29 cellular contexts compared by ENCODE assay signal in genomic region chr13:21504379-21504778, GRCh38.
"Had no signal": no experiment of that assay in that cellular context is flagged by ENCODE, and none has a peak within 500 bp of the region (broad histone marks: within the 10 kb centered on the region; RNA-seq: fewer than 3 reads in every experiment).

No MANE protein-coding gene starts in this region.

- ATAC-seq: activated CD8-positive, alpha-beta T cell treated with anti-CD3 and anti-CD28 coated beads for 36 hours; activated naive CD4-positive, alpha-beta T cell treated with anti-CD3 and anti-CD28 coated beads, Interleukin-2, amount 50 U/mL, for 72 hours; activated T-cell treated with anti-CD3 and anti-CD28 coated beads, Interleukin-2, amount 50 U/mL, for 4 hours; activated T-cell treated with anti-CD3 and anti-CD28 coated beads, Interleukin-2, amount 50 U/mL, for 72 hours; activated T-helper 17 cell treated with anti-CD3 and anti-CD28 coated beads, Interleukin-2, amount 50 U/mL, for 72 hours; body of pancreas had no signal

- DNase-seq: activated B cell treated with CpG ODN at 0.5 μM for 24 hours; activated CD4-positive, alpha-beta memory T cell treated with anti-CD3 and anti-CD28 coated beads for 36 hours; activated CD4-positive, alpha-beta T cell treated with anti-CD3 and anti-CD28 coated beads for 4 hours; activated CD4-positive, alpha-beta T cell treated with anti-CD3 and anti-CD28 coated beads, Interleukin-2, amount 10 ng/mL, durations not matched to agents 24 days and 14 days; activated CD4-positive, alpha-beta T cell treated with anti-CD3 and anti-CD28 coated beads, Interleukin-2, amount 50 U/mL, for 1 hour; activated CD4-positive, alpha-beta T cell treated with anti-CD3 and anti-CD28 coated beads, Interleukin-2, amount 50 U/mL, for 4 hours; activated CD4-positive, CD25-positive, alpha-beta regulatory T cell treated with anti-CD3 and anti-CD28 coated beads, Interleukin-2, amount 50 U/mL, for 72 hours; activated CD8-positive, alpha-beta memory T cell treated with anti-CD3 and anti-CD28 coated beads, Interleukin-2, amount 50 U/mL, for 4 hours; activated CD8-positive, alpha-beta T cell treated with anti-CD3 and anti-CD28 coated beads for 36 hours; activated effector memory CD4-positive, alpha-beta T cell treated with anti-CD3 and anti-CD28 coated beads, Interleukin-2, amount 50 U/mL, for 16 hours; activated gamma-delta T cell treated with Interleukin-2 at 50 U/mL for 16 hours; activated naive CD4-positive, alpha-beta T cell; activated naive CD4-positive, alpha-beta T cell treated with anti-CD3 and anti-CD28 coated beads for 36 hours; activated naive CD4-positive, alpha-beta T cell treated with anti-CD3 and anti-CD28 coated beads, Interleukin-2, amount 50 U/mL, for 16 hours; activated naive CD8-positive, alpha-beta T cell treated with anti-CD3 and anti-CD28 coated beads for 36 hours; activated T-cell treated with anti-CD3 and anti-CD28 coated beads for 4 hours; activated T-cell treated with anti-CD3 and anti-CD28 coated beads, Interleukin-2, amount 50 U/mL, for 1 hour; activated T-cell treated with anti-CD3 and anti-CD28 coated beads, Interleukin-2, amount 50 U/mL, for 4 hours; activated T-cell treated with anti-CD3 and anti-CD28 coated beads, Interleukin-2, amount 50 U/mL, for 72 hours; adrenal gland; amniotic stem cell; aorta; body of pancreas; brain microvascular endothelial cell; central memory CD4-positive, alpha-beta T cell; T-helper 2 cell; T-helper 9 cell had no signal
